28 cellular contexts compared by ENCODE assay signal in the genomic region with DNA sequence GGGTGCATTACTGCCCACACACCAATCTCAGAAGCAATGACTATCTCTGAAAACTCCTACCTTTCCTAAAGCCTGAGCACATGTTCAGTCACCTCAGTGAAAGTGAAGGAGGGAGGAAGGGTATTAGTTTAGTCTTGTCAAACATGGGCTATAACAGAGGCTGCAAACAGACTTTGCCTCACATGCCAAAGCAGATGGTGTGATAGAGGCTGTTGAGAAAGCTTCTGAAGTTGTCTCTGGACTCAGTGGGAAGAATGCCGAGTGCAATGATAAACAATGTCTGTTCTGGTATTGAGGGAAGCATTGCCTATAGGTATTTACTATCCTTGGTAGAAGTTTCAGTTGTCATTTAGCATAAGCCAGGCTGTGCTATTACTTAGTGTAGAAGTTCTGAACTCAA.
"Had no signal": no experiment of that assay in that cellular context is flagged by ENCODE, and none has a peak within 500 bp of the region (broad histone marks: within the 10 kb centered on the region; RNA-seq: fewer than 3 reads in every experiment).

No MANE protein-coding gene starts in this region.

- H3K4me2 ChIP-seq: KMS-11 had no signal

- H3K27me3 Mint-ChIP-seq: activated B cell treated with CpG ODN at 0.5 μM for 24 hours; activated CD4-positive, alpha-beta memory T cell treated with anti-CD3 and anti-CD28 coated beads, Interleukin-2, amount 10 ng/mL, durations not matched to agents 7 days and 5 days; activated CD4-positive, alpha-beta T cell treated with anti-CD3 and anti-CD28 coated beads, Interleukin-2, amount 10 ng/mL, durations not matched to agents 7 days and 5 days; activated naive CD4-positive, alpha-beta T cell treated with anti-CD3 and anti-CD28 coated beads, Interleukin-2, amount 10 ng/mL, durations not matched to agents 7 days and 5 days; activated naive CD8-positive, alpha-beta T cell treated with anti-CD3 and anti-CD28 coated beads for 36 hours; activated T-helper 17 cell treated with anti-CD3 and anti-CD28 coated beads, Interleukin-2, amount 50 U/mL, for 72 hours; T-cell had no signal

- H3K4me1 Mint-ChIP-seq: activated CD4-positive, alpha-beta memory T cell treated with anti-CD3 and anti-CD28 coated beads, Interleukin-2, amount 10 ng/mL, durations not matched to agents 7 days and 5 days; activated CD4-positive, alpha-beta T cell treated with anti-CD3 and anti-CD28 coated beads, Interleukin-2, amount 10 ng/mL, durations not matched to agents 7 days and 5 days; activated naive CD4-positive, alpha-beta T cell treated with anti-CD3 and anti-CD28 coated beads, Interleukin-2, amount 10 ng/mL, durations not matched to agents 7 days and 5 days; activated naive CD8-positive, alpha-beta T cell treated with anti-CD3 and anti-CD28 coated beads for 36 hours; activated T-helper 17 cell treated with anti-CD3 and anti-CD28 coated beads, Interleukin-2, amount 50 U/mL, for 72 hours; T-cell had no signal

- H3K27ac Mint-ChIP-seq: activated B cell treated with CpG ODN at 0.5 μM for 24 hours; activated CD4-positive, alpha-beta memory T cell treated with anti-CD3 and anti-CD28 coated beads, Interleukin-2, amount 10 ng/mL, durations not matched to agents 7 days and 5 days; activated CD4-positive, alpha-beta T cell treated with anti-CD3 and anti-CD28 coated beads, Interleukin-2, amount 10 ng/mL, durations not matched to agents 7 days and 5 days; activated naive CD4-positive, alpha-beta T cell treated with anti-CD3 and anti-CD28 coated beads, Interleukin-2, amount 10 ng/mL, durations not matched to agents 7 days and 5 days; activated naive CD8-positive, alpha-beta T cell treated with anti-CD3 and anti-CD28 coated beads for 36 hours; activated T-helper 17 cell treated with anti-CD3 and anti-CD28 coated beads, Interleukin-2, amount 50 U/mL, for 72 hours; T-cell had no signal

- H3K36me3 ChIP-seq: brain microvascular endothelial cell, cardiac muscle cell had no signal

- H3K9ac ChIP-seq: KMS-11 had no signal

- H3K4me3 Mint-ChIP-seq: activated B cell treated with CpG ODN at 0.5 μM for 24 hours; activated CD4-positive, alpha-beta memory T cell treated with anti-CD3 and anti-CD28 coated beads, Interleukin-2, amount 10 ng/mL, durations not matched to agents 7 days and 5 days; activated CD4-positive, alpha-beta T cell treated with anti-CD3 and anti-CD28 coated beads, Interleukin-2, amount 10 ng/mL, durations not matched to agents 7 days and 5 days; activated naive CD4-positive, alpha-beta T cell treated with anti-CD3 and anti-CD28 coated beads, Interleukin-2, amount 10 ng/mL, durations not matched to agents 7 days and 5 days; activated naive CD8-positive, alpha-beta T cell treated with anti-CD3 and anti-CD28 coated beads for 36 hours; activated T-helper 17 cell treated with anti-CD3 and anti-CD28 coated beads, Interleukin-2, amount 50 U/mL, for 72 hours; T-cell had no signal

- DNase-seq: activated B cell treated with CpG ODN at 0.5 μM for 24 hours; activated CD4-positive, alpha-beta memory T cell treated with anti-CD3 and anti-CD28 coated beads, Interleukin-2, amount 10 ng/mL, durations not matched to agents 7 days and 5 days; activated CD4-positive, alpha-beta T cell treated with anti-CD3 and anti-CD28 coated beads for 1 hour; activated CD4-positive, alpha-beta T cell treated with anti-CD3 and anti-CD28 coated beads, Interleukin-2, amount 10 ng/mL, durations not matched to agents 7 days and 5 days; activated gamma-delta T cell treated with Interleukin-2 at 50 U/mL for 16 hours; activated naive CD4-positive, alpha-beta T cell treated with anti-CD3 and anti-CD28 coated beads, Interleukin-2, amount 10 ng/mL, durations not matched to agents 7 days and 5 days; activated naive CD8-positive, alpha-beta T cell treated with anti-CD3 and anti-CD28 coated beads for 36 hours; activated T-cell treated with anti-CD3 and anti-CD28 coated beads for 4 hours; activated T-cell treated with anti-CD3 and anti-CD28 coated beads, Interleukin-2, amount 50 U/mL, for 48 hours; brain microvascular endothelial cell; cerebellar nuclear complex; MM.1S; NCI-H1105; NCI-H1436 treated with DMSO at 0.1 percent for 48 hours; NCI-H1930; NCI-H2107; NCI-H2171 treated with DMSO at 0.1 percent for 48 hours; NCI-H226; NCI-H510A; NCI-H526 treated with DMSO at 0.1 percent for 48 hours; NCI-H82; SIG-M5; T-cell; T-helper 2 cell; T1000 had no signal

- H3K4me3 ChIP-seq: cardiac muscle cell had no signal

- H3K9me3 Mint-ChIP-seq: activated B cell treated with CpG ODN at 0.5 μM for 24 hours; activated CD4-positive, alpha-beta memory T cell treated with anti-CD3 and anti-CD28 coated beads, Interleukin-2, amount 10 ng/mL, durations not matched to agents 7 days and 5 days; activated CD4-positive, alpha-beta T cell treated with anti-CD3 and anti-CD28 coated beads, Interleukin-2, amount 10 ng/mL, durations not matched to agents 7 days and 5 days; activated naive CD4-positive, alpha-beta T cell treated with anti-CD3 and anti-CD28 coated beads, Interleukin-2, amount 10 ng/mL, durations not matched to agents 7 days and 5 days; activated T-helper 17 cell treated with anti-CD3 and anti-CD28 coated beads, Interleukin-2, amount 50 U/mL, for 72 hours; T-cell had no signal

- H3K27ac ChIP-seq: brain microvascular endothelial cell, cardiac muscle cell, KMS-11 had no signal

- H3K36me3 Mint-ChIP-seq: activated naive CD4-positive, alpha-beta T cell treated with anti-CD3 and anti-CD28 coated beads, Interleukin-2, amount 10 ng/mL, durations not matched to agents 7 days and 5 days; activated naive CD8-positive, alpha-beta T cell treated with anti-CD3 and anti-CD28 coated beads for 36 hours; T-cell had no signal

- H3K27me3 ChIP-seq: brain microvascular endothelial cell, cardiac muscle cell had no signal
